Comparison of ENCODE assay signal across 8 cellular contexts in genomic region chr14:49861923-49862673, GRCh38. TPM values are rescaled to one million over a fixed set of nuclear protein-coding genes. Genes with fewer than 3 reads are reported as not detected.
DNase-seq lines count a peak whose midpoint lies in the region; ATAC-seq and TF ChIP-seq lines count a peak whose summit lies in the region.

No MANE protein-coding gene starts in this region.

- TF ChIP-seq CTCF in prostate gland (IDR thresholded peaks at IDR 0.05) = peak; percentile 99 to 100 (median 100)

- H3K27ac ChIP-seq in prostate gland = peak overlapping the region; percentile 89 to 99

- ATAC-seq in HG02610 (IDR thresholded peaks at IDR 0.05; ENCODE audit: unreplicated experiment) = peak; percentile 8
- peak; percentile 62 for ATAC-seq in left ventricle myocardium superior

- intact Hi-C loops in left ventricle myocardium superior (cut with micrococcal nuclease) = loop anchor here (5.0 kb wide), 1 partner anchor 245 kb away; no protein-coding TSS in a partner anchor
- intact Hi-C loops in prostate gland (cut with DNase I) = loop anchor here (5.0 to 10.0 kb wide), 3 partner anchors 373 to 915 kb away; partner anchors contain the start of genes MAP4K5 and SOS2

- peak overlapping the region; percentile 57 to 70 for H3K4me3 ChIP-seq in prostate gland

- H3K4me1 ChIP-seq in prostate gland (replicated peaks) = no peaks in the 10 kb centered on the region

- peak; percentile 3 for TF ChIP-seq POLR2A in prostate gland (IDR thresholded peaks at IDR 0.05)

- H3K36me3 ChIP-seq in prostate gland = no peaks in the 10 kb centered on the region

- under 1% methylated on average over 27 of the region's 32 CpGs for WGBS in prostate gland

- H3K27me3 ChIP-seq in prostate gland (replicated peaks; ENCODE audit: insufficient read depth) = no peaks in the 10 kb centered on the region

- DNase-seq in ELR (ENCODE audit: low read depth) = peak; percentile 83
- peak; percentile 87 for DNase-seq in NCI-H1436 treated with DMSO at 0.1 percent for 48 hours (lab: John Stamatoyannopoulos, UW)
- DNase-seq in T follicular helper cell (ENCODE audit: low read depth) = peak; percentile 74
- DNase-seq in amygdala (lab: John Stamatoyannopoulos, UW) = peak; percentile 15 to 92 (median 70)
- DNase-seq in left ventricle myocardium superior = peak; percentile 83
- DNase-seq in prostate gland (ENCODE audit: low spot score) = peak; percentile 88
- DNase-seq in ureter (ENCODE audit: low spot score) = peak; percentile 92

- H3K9me3 ChIP-seq in prostate gland = no peaks in the 10 kb centered on the region

RNA-seq across cellular contexts. Expression of gene NEMF, which starts 9.5 kb away (rescaled TPM):
- total RNA-seq in left ventricle myocardium superior (50.1 TPM), prostate gland (10 to 100 TPM; 63.9 to 71.7 TPM), ureter (108 TPM)

RNA-seq across cellular contexts. Expression of gene ARF6, which starts 30.8 kb away (rescaled TPM):
- 24.6 TPM for total RNA-seq in left ventricle myocardium superior
- total RNA-seq in prostate gland = 10 to 100 TPM; 64.3 to 92.7 TPM
- total RNA-seq in ureter = 75.5 TPM

Comparison
In these comparisons a context has a peak if more than half of its experiments do, and no peak if none do; other contexts are left out.
1. Peak in every context shown above with its lines: DNase-seq, ATAC-seq, H3K4me3 ChIP-seq and H3K27ac ChIP-seq.